ENCODE assay signal across 16 cellular contexts in the genomic region with DNA sequence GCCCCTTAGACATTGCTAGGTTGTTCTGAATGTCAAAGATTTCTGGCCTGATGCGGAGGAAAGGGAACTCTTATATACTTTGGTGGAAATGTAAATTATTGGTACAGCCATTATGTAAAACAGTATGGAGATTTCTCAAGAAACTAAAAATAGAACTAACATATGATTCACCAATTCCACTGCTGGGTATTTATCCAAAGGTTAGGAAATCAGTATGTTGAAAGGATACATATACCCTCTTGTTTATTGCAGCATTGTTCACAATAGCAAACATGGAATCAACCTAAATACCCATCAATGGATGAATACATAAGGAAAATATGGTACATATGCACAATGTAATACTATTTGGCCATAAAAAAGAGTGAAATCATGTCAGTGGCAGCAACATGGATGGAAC. TPM values are rescaled to one million over a fixed set of nuclear protein-coding genes. Genes with fewer than 3 reads are reported as not detected.
DNase-seq lines count a peak whose midpoint lies in the region; ATAC-seq and TF ChIP-seq lines count a peak whose summit lies in the region.
"Had no signal": no experiment of that assay in that cellular context is flagged by ENCODE, and none has a peak within 500 bp of the region (broad histone marks: within the 10 kb centered on the region; RNA-seq: fewer than 3 reads in every experiment).

No MANE protein-coding gene starts in this region.

- no peak for TF ChIP-seq CTCF in AG10803 (conservative IDR thresholded peaks at IDR 0.05; ENCODE audit: low read length)
- no peak for TF ChIP-seq CTCF in fibroblast of pulmonary artery (IDR thresholded peaks at IDR 0.05; ENCODE audit: low read length, missing control alignments)

- no peak overlapping the region for H3K4me3 ChIP-seq in AG10803 (ENCODE audit: low read length)
- H3K4me3 ChIP-seq in fibroblast of pulmonary artery (replicated peaks; ENCODE audit: low read depth, low read length): no peak overlapping the region

- no peak for ATAC-seq in activated naive CD8-positive, alpha-beta T cell treated with anti-CD3 and anti-CD28 coated beads, Interleukin-2, amount 50 U/mL, for 24 hours
- ATAC-seq in GM19395 (IDR thresholded peaks at IDR 0.05; ENCODE audit: unreplicated experiment): no peak

- peaks cover 12% of the 10 kb centered on the region for H3K4me1 Mint-ChIP-seq in activated naive CD8-positive, alpha-beta T cell treated with anti-CD3 and anti-CD28 coated beads, Interleukin-2, amount 50 U/mL, for 24 hours

- no peak overlapping the region for H3K4me3 Mint-ChIP-seq in activated naive CD8-positive, alpha-beta T cell treated with anti-CD3 and anti-CD28 coated beads, Interleukin-2, amount 50 U/mL, for 24 hours
- H3K4me3 Mint-ChIP-seq: CD4-positive, alpha-beta T cell had no signal

- peaks cover 34% of the 10 kb centered on the region for H3K27me3 Mint-ChIP-seq in activated naive CD8-positive, alpha-beta T cell treated with anti-CD3 and anti-CD28 coated beads, Interleukin-2, amount 50 U/mL, for 24 hours

- DNase-seq in AG10803 (ENCODE audit: low read depth): peak; percentile 9
- DNase-seq in LHCN-M2 (ENCODE audit: low read depth): peak; percentile 35
- no peak for DNase-seq in activated naive CD8-positive, alpha-beta T cell treated with anti-CD3 and anti-CD28 coated beads, Interleukin-2, amount 50 U/mL, for 24 hours
- peak; percentile 7 for DNase-seq in fibroblast of pulmonary artery (ENCODE audit: low read depth)
- no peak for DNase-seq in OCI-M1 (lab: John Stamatoyannopoulos, UW)
- DNase-seq in activated naive CD4-positive, alpha-beta T cell treated with anti-CD3 and anti-CD28 coated beads, Interleukin-2, amount 50 U/mL, for 16 hours: no peak
- DNase-seq: AML-193; CD4-positive, alpha-beta T cell; GDM1; NCI-H1105; NCI-H187 treated with DMSO at 0.1 percent for 48 hours; NCI-H2171 treated with DMSO at 0.1 percent for 48 hours; NCI-H774 had no signal

- H3K27ac Mint-ChIP-seq in activated naive CD8-positive, alpha-beta T cell treated with anti-CD3 and anti-CD28 coated beads, Interleukin-2, amount 50 U/mL, for 24 hours: peak overlapping the region; percentile 5
- H3K27ac Mint-ChIP-seq: CD4-positive, alpha-beta T cell had no signal

- H3K36me3 Mint-ChIP-seq in activated naive CD8-positive, alpha-beta T cell treated with anti-CD3 and anti-CD28 coated beads, Interleukin-2, amount 50 U/mL, for 24 hours (ENCODE audit: low read depth): no peaks in the 10 kb centered on the region

- no peaks in the 10 kb centered on the region for H3K9me3 Mint-ChIP-seq in activated naive CD8-positive, alpha-beta T cell treated with anti-CD3 and anti-CD28 coated beads, Interleukin-2, amount 50 U/mL, for 24 hours
- H3K9me3 Mint-ChIP-seq: CD4-positive, alpha-beta T cell had no signal

RNA-seq across cellular contexts. Expression of a gene that starts 31.8 kb away (rescaled TPM):
- not detected in 2 replicates for total RNA-seq in LHCN-M2 (2014; rRNA removed)
- polyA plus RNA-seq in LHCN-M2 (2012): not detected
- total RNA-seq: A673; CD4-positive, alpha-beta T cell; NCI-H460 had no signal

RNA-seq across cellular contexts. Expression of a gene that starts 41.9 kb away (rescaled TPM):
- total RNA-seq in LHCN-M2 (2014; rRNA removed): 0.06 TPM in 1 of 2 replicates, not detected in the other
- polyA plus RNA-seq in LHCN-M2 (2012): not detected
- total RNA-seq: A673; CD4-positive, alpha-beta T cell; NCI-H460 had no signal

Comparison
In these comparisons a context has a peak if more than half of its experiments do, and no peak if none do; other contexts are left out.
1. DNase-seq: peak in AG10803 (single experiment), LHCN-M2 (single experiment) and fibroblast of pulmonary artery (single experiment); none in activated naive CD8-positive, alpha-beta T cell treated with anti-CD3 and anti-CD28 coated beads, Interleukin-2, amount 50 U/mL, for 24 hours (single experiment), OCI-M1 (single experiment) and activated naive CD4-positive, alpha-beta T cell treated with anti-CD3 and anti-CD28 coated beads, Interleukin-2, amount 50 U/mL, for 16 hours (single experiment).